13 cellular contexts compared by ENCODE assay signal in the genomic region with DNA sequence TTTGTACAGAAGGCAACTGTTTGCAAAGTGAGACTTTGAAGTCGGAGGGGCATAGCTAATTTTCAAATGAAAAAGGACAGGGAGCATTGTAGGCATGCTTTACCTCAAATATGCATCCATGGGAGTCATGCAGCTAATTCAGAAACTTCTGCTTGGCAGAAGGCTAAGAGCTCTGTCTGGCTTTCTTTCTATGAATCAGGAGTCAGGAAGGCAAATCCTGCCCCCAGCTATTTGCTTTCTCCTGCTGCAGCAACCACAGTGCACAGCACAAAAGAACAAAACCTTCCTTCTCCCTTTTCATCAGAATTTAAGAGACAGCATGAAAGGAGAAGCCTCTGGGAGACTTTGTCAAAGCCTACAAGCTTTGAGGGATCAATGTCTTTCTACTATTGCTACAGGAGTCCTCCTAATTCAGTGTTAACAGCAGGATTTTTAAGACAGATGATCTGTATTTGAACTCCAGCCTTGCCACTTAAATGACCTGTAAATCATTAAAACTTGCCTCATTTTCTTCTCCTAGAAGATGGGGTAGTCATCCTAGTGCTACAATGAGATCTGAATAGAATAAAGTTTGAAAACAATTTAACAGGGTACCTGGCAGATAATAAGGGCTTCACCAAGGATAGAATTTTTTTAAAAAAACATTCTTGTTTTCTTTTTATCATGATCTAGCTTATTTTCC.
DNase-seq lines count a peak whose midpoint lies in the region; ATAC-seq and TF ChIP-seq lines count a peak whose summit lies in the region.
"Had no signal": no experiment of that assay in that cellular context is flagged by ENCODE, and none has a peak within 500 bp of the region (broad histone marks: within the 10 kb centered on the region; RNA-seq: fewer than 3 reads in every experiment).

No MANE protein-coding gene starts in this region.

- H3K9ac ChIP-seq in fibroblast of lung (ENCODE audit: insufficient read depth, low read length) (no peak overlapping the region), trophoblast cell (ENCODE audit: low read length) (no peak overlapping the region)

- H3K18ac ChIP-seq in trophoblast cell (ENCODE audit: low read length): no peak overlapping the region

- no peak overlapping the region for H4K91ac ChIP-seq in trophoblast cell (ENCODE audit: low read depth, low read length)

- H3K14ac ChIP-seq in trophoblast cell (ENCODE audit: low read length): no peak overlapping the region

- H3K27me3 ChIP-seq in fibroblast of lung (ENCODE audit: control insufficient read depth, insufficient read depth, low read length) (no peaks in the 10 kb centered on the region), trophoblast cell (ENCODE audit: insufficient read depth, low read length) (no peaks in the 10 kb centered on the region)

- H3K4me1 ChIP-seq in fibroblast of lung (ENCODE audit: control insufficient read depth, extremely low read depth, insufficient read depth, low read length) (no peaks in the 10 kb centered on the region), trophoblast cell (ENCODE audit: control insufficient read depth in 1 of 2, insufficient read depth in 2 of 2, low read length in 2 of 2) (peaks cover 2 to 5% of the 10 kb centered on the region in 2 experiments)

- no peak overlapping the region for H4K12ac ChIP-seq in trophoblast cell (ENCODE audit: low read depth, low read length)

- H2BK120ac ChIP-seq in trophoblast cell (ENCODE audit: insufficient read depth, low read length, poor library complexity): no peak overlapping the region

- no peak overlapping the region for H3K4ac ChIP-seq in trophoblast cell (ENCODE audit: low read depth, low read length)

- no peak overlapping the region for H2AFZ ChIP-seq in fibroblast of lung (ENCODE audit: low read length)
- H2AFZ ChIP-seq in trophoblast cell (ENCODE audit: insufficient read depth, low read length, poor library complexity): no peak overlapping the region

- no peak overlapping the region for H2BK12ac ChIP-seq in trophoblast cell (ENCODE audit: low read length)

- H2BK5ac ChIP-seq in trophoblast cell (ENCODE audit: low read depth, low read length, poor library complexity): no peak overlapping the region

- peaks cover 1% of the 10 kb centered on the region for H3K36me3 ChIP-seq in fibroblast of lung (ENCODE audit: control insufficient read depth, insufficient read depth, low read length)
- no peaks in the 10 kb centered on the region for H3K36me3 ChIP-seq in trophoblast cell (ENCODE audit: control insufficient read depth in 1 of 2, insufficient read depth in 2 of 2, low read length in 2 of 2)

- H3K79me2 ChIP-seq in fibroblast of lung (ENCODE audit: control insufficient read depth, insufficient read depth, low read length): no peaks in the 10 kb centered on the region
- no peaks in the 10 kb centered on the region for H3K79me2 ChIP-seq in trophoblast cell (ENCODE audit: control insufficient read depth, insufficient read depth, low read length, poor library complexity)

- WGBS in trophoblast cell (ENCODE audit: extremely low coverage, insufficient coverage, insufficient read length): no CpG with 5 or more reads among the region's 1 CpG

- H3K9me3 ChIP-seq in fibroblast of lung (ENCODE audit: control insufficient read depth, insufficient read depth, low read depth, low read length): no peaks in the 10 kb centered on the region
- H3K9me3 ChIP-seq in trophoblast cell (ENCODE audit: insufficient read depth, low read depth, low read length): no peaks in the 10 kb centered on the region

- H3K27ac ChIP-seq in fibroblast of lung (ENCODE audit: insufficient read depth, low read length): no peak overlapping the region
- peak overlapping the region; percentile 69 for H3K27ac ChIP-seq in trophoblast cell (ENCODE audit: low read depth, low read length)

- no peak for TF ChIP-seq CTCF in fibroblast of lung (conservative IDR thresholded peaks at IDR 0.05 in 1 of 2, IDR thresholded peaks at IDR 0.05 in 1 of 2; ENCODE audit: low read depth in 1 of 2, low read length in 2 of 2)

- no peaks in the 10 kb centered on the region for H4K20me1 ChIP-seq in fibroblast of lung (ENCODE audit: control insufficient read depth, extremely low read depth, insufficient read depth, low read length)

- intact Hi-C loops in cardiac septum (cut with DNase I): no loop called here

- peak; percentile 75 for DNase-seq in GM04503 (ENCODE audit: low read depth)
- DNase-seq in fibroblast of lung (ENCODE audit: low read depth in 2 of 2): peak; percentile 33 to 97
- no peak for DNase-seq in trophoblast cell
- no peak for DNase-seq in NCI-H1436 (lab: John Stamatoyannopoulos, UW)
- DNase-seq in NCI-H82 (lab: John Stamatoyannopoulos, UW): no peak
- no peak for DNase-seq in GM19240 (ENCODE audit: insufficient read length, low spot score)
- no peak for DNase-seq in cardiac septum (ENCODE audit: low spot score)
- DNase-seq: activated CD4-positive, alpha-beta T cell treated with anti-CD3 and anti-CD28 coated beads, Interleukin-2, amount 50 U/mL, for 48 hours; effector CD4-positive, alpha-beta T cell; NCI-H774; T-cell had no signal

- H3K4me3 ChIP-seq in fibroblast of lung (replicated peaks in 1 of 4; ENCODE audit: control extremely low read depth in 1 of 4, insufficient read depth in 1 of 4, low read depth in 3 of 4, low read length in 4 of 4): no peak overlapping the region
- no peak overlapping the region for H3K4me3 ChIP-seq in trophoblast cell (ENCODE audit: low read depth, low read length)

- H2AK5ac ChIP-seq in trophoblast cell (ENCODE audit: low read length): no peak overlapping the region

- peaks cover 2% of the 10 kb centered on the region for H3K79me1 ChIP-seq in trophoblast cell (ENCODE audit: low read length)

- H4K8ac ChIP-seq in trophoblast cell (ENCODE audit: low read depth, low read length): no peak overlapping the region

- ATAC-seq in SK-N-SH treated with all-trans-retinoic acid at 6 μM for 48 hours: peak; percentile 45; the same call in 2 of the 3 replicates
- ATAC-seq: natural killer cell treated with Interleukin-12 subunit alpha and Interleukin-12 subunit beta and Interleukin-15 and Interleukin-18, amount 100 ng/mL, for 72 hours; T-cell had no signal

- H3K4me2 ChIP-seq in fibroblast of lung (ENCODE audit: extremely low read depth, insufficient read depth, low read length) (no peak overlapping the region), trophoblast cell (ENCODE audit: low read length) (no peak overlapping the region)

- H3K23ac ChIP-seq in trophoblast cell (ENCODE audit: low read length): no peak overlapping the region

TF ChIP-seq in SK-N-SH treated with all-trans-retinoic acid at 6 μM for 48 hours, 23 proteins besides CTCF, POLR2A, EP300 and RAD21:
- TF ChIP-seq ARNTL (CRISPR knock-in tag; IDR thresholded peaks at IDR 0.05; ENCODE audit: borderline replicate concordance, low read depth) (no peak), CSDC2 (CRISPR knock-in tag; IDR thresholded peaks at IDR 0.05) (no peak), ZNF70 (CRISPR knock-in tag; IDR thresholded peaks at IDR 0.05) (no peak), ISL1 (CRISPR knock-in tag; IDR thresholded peaks at IDR 0.05) (no peak)
- TF ChIP-seq, protein P1, sequence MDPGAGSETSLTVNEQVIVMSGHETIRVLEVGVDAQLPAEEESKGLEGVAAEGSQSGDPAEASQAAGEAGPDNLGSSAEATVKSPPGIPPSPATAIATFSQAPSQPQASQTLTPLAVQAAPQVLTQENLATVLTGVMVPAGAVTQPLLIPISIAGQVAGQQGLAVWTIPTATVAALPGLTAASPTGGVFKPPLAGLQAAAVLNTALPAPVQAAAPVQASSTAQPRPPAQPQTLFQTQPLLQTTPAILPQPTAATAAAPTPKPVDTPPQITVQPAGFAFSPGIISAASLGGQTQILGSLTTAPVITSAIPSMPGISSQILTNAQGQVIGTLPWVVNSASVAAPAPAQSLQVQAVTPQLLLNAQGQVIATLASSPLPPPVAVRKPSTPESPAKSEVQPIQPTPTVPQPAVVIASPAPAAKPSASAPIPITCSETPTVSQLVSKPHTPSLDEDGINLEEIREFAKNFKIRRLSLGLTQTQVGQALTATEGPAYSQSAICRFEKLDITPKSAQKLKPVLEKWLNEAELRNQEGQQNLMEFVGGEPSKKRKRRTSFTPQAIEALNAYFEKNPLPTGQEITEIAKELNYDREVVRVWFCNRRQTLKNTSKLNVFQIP (CRISPR knock-in tag; IDR thresholded peaks at IDR 0.05; ENCODE audit: borderline replicate concordance, low read depth): no peak
- TF ChIP-seq, protein P2, sequence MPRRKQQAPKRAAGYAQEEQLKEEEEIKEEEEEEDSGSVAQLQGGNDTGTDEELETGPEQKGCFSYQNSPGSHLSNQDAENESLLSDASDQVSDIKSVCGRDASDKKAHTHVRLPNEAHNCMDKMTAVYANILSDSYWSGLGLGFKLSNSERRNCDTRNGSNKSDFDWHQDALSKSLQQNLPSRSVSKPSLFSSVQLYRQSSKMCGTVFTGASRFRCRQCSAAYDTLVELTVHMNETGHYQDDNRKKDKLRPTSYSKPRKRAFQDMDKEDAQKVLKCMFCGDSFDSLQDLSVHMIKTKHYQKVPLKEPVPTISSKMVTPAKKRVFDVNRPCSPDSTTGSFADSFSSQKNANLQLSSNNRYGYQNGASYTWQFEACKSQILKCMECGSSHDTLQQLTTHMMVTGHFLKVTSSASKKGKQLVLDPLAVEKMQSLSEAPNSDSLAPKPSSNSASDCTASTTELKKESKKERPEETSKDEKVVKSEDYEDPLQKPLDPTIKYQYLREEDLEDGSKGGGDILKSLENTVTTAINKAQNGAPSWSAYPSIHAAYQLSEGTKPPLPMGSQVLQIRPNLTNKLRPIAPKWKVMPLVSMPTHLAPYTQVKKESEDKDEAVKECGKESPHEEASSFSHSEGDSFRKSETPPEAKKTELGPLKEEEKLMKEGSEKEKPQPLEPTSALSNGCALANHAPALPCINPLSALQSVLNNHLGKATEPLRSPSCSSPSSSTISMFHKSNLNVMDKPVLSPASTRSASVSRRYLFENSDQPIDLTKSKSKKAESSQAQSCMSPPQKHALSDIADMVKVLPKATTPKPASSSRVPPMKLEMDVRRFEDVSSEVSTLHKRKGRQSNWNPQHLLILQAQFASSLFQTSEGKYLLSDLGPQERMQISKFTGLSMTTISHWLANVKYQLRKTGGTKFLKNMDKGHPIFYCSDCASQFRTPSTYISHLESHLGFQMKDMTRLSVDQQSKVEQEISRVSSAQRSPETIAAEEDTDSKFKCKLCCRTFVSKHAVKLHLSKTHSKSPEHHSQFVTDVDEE (CRISPR knock-in tag; IDR thresholded peaks at IDR 0.05): no peak

Comparison
In these comparisons a context has a peak if more than half of its experiments do, and no peak if none do; other contexts are left out.
1. DNase-seq: peak in GM04503 (single experiment) and fibroblast of lung (2 of 2); none in trophoblast cell (0 of 2), NCI-H1436 (single experiment), NCI-H82 (single experiment), GM19240 (single experiment) and cardiac septum (single experiment).